ENCODE assay signal across 15 cellular contexts in genomic region chr3:175489406-175489805, GRCh38.
DNase-seq lines count a peak whose midpoint lies in the region; ATAC-seq and TF ChIP-seq lines count a peak whose summit lies in the region.
"Had no signal": no experiment of that assay in that cellular context is flagged by ENCODE, and none has a peak within 500 bp of the region (broad histone marks: within the 10 kb centered on the region; RNA-seq: fewer than 3 reads in every experiment).

No MANE protein-coding gene starts in this region.

- no peak overlapping the region for H3K27ac ChIP-seq in tibial nerve
- H3K27ac ChIP-seq: uterus had no signal

- TF ChIP-seq POLR2A in tibial nerve (IDR thresholded peaks at IDR 0.05) = no peak

- no peaks in the 10 kb centered on the region for H3K36me3 Mint-ChIP-seq in activated CD8-positive, alpha-beta T cell treated with anti-CD3 and anti-CD28 coated beads, Interleukin-2, amount 10 ng/mL, durations not matched to agents 7 days and 5 days (ENCODE audit: low read depth)

- no peaks in the 10 kb centered on the region for H3K27me3 ChIP-seq in tibial nerve
- H3K27me3 ChIP-seq: uterus had no signal

- no peak for TF ChIP-seq CTCF in GM13977 (IDR thresholded peaks at IDR 0.05; ENCODE audit: extremely low read depth, insufficient read depth, missing control alignments)
- TF ChIP-seq CTCF in GM20000 (IDR thresholded peaks at IDR 0.05; ENCODE audit: extremely low read depth, missing control alignments) = no peak
- no peak for TF ChIP-seq CTCF in tibial nerve (IDR thresholded peaks at IDR 0.05)

- no peak overlapping the region for H3K4me3 ChIP-seq in tibial nerve
- H3K4me3 ChIP-seq: uterus had no signal

- H3K27ac Mint-ChIP-seq in activated CD8-positive, alpha-beta T cell treated with anti-CD3 and anti-CD28 coated beads, Interleukin-2, amount 10 ng/mL, durations not matched to agents 7 days and 5 days = no peak overlapping the region
- H3K27ac Mint-ChIP-seq: dendritic cell treated with granulocyte-macrophage colony-stimulating factor and Interleukin-4, amounts not matched to agents 40 ng/mL and 50 ng/mL, for 4 days had no signal

- DNase-seq in GM13977 (ENCODE audit: low spot score) (peak; percentile 20), GM20000 (ENCODE audit: low spot score) (peak; percentile 28), NCI-H82 (lab: John Stamatoyannopoulos, UW) (no peak), tibial nerve (ENCODE audit: low spot score in 2 of 2) (no peak)
- no peak for DNase-seq in activated CD8-positive, alpha-beta T cell treated with anti-CD3 and anti-CD28 coated beads, Interleukin-2, amount 10 ng/mL, durations not matched to agents 7 days and 5 days
- no peak for DNase-seq in stimulated activated naive CD8-positive, alpha-beta T cell treated with anti-CD3 and anti-CD28 coated beads, Interleukin-15, Interleukin-2, amounts not matched to agents 100 U/mL and 50 U/mL, for 24 hours
- DNase-seq: activated T-cell treated with anti-CD3 and anti-CD28 coated beads, Interleukin-2, amount 50 U/mL, for 4 hours; anterior cingulate cortex; mesendoderm; NCI-H2029 treated with DMSO at 0.1 percent for 48 hours; uterus had no signal

- CTCF ChIA-PET in activated CD8-positive, alpha-beta T cell treated with anti-CD3 and anti-CD28 coated beads, Interleukin-2, amount 10 ng/mL, durations not matched to agents 7 days and 5 days (lab: Charles Lee) = no interaction called here

- ATAC-seq in HG02938 (IDR thresholded peaks at IDR 0.05; ENCODE audit: unreplicated experiment) (peak; percentile 54), HG03571 (IDR thresholded peaks at IDR 0.05; ENCODE audit: unreplicated experiment) (peak; percentile 52)
- no peak for ATAC-seq in activated CD8-positive, alpha-beta T cell treated with anti-CD3 and anti-CD28 coated beads, Interleukin-2, amount 10 ng/mL, durations not matched to agents 7 days and 5 days
- no peak for ATAC-seq in stimulated activated naive CD8-positive, alpha-beta T cell treated with anti-CD3 and anti-CD28 coated beads, Interleukin-15, Interleukin-2, amounts not matched to agents 100 U/mL and 50 U/mL, for 24 hours
- ATAC-seq: activated T-cell treated with anti-CD3 and anti-CD28 coated beads, Interleukin-2, amount 50 U/mL, for 4 hours; HCT116 had no signal

- H3K36me3 ChIP-seq in tibial nerve = no peaks in the 10 kb centered on the region
- H3K36me3 ChIP-seq: uterus had no signal

- POLR2A ChIA-PET in activated CD8-positive, alpha-beta T cell treated with anti-CD3 and anti-CD28 coated beads, Interleukin-2, amount 10 ng/mL, durations not matched to agents 7 days and 5 days (lab: Charles Lee) = no interaction called here

- H3K9me3 ChIP-seq in tibial nerve = no peaks in the 10 kb centered on the region
- H3K9me3 ChIP-seq: uterus had no signal

- H3K9me3 Mint-ChIP-seq in activated CD8-positive, alpha-beta T cell treated with anti-CD3 and anti-CD28 coated beads, Interleukin-2, amount 10 ng/mL, durations not matched to agents 7 days and 5 days (ENCODE audit: insufficient read depth) = no peaks in the 10 kb centered on the region
- H3K9me3 Mint-ChIP-seq: dendritic cell treated with granulocyte-macrophage colony-stimulating factor and Interleukin-4, amounts not matched to agents 40 ng/mL and 50 ng/mL, for 4 days had no signal

- H3K4me1 Mint-ChIP-seq in activated CD8-positive, alpha-beta T cell treated with anti-CD3 and anti-CD28 coated beads, Interleukin-2, amount 10 ng/mL, durations not matched to agents 7 days and 5 days (ENCODE audit: low read depth) = no peaks in the 10 kb centered on the region

- WGBS in tibial nerve, 2 donors = 87 to 92% methylated on average over 1 of the region's 1 CpG

- TF ChIP-seq EP300 in tibial nerve (IDR thresholded peaks at IDR 0.05) = no peak

- H3K4me3 Mint-ChIP-seq in activated CD8-positive, alpha-beta T cell treated with anti-CD3 and anti-CD28 coated beads, Interleukin-2, amount 10 ng/mL, durations not matched to agents 7 days and 5 days = no peak overlapping the region
- H3K4me3 Mint-ChIP-seq: activated T-cell treated with anti-CD3 and anti-CD28 coated beads, Interleukin-2, amount 50 U/mL, for 4 hours; dendritic cell treated with granulocyte-macrophage colony-stimulating factor and Interleukin-4, amounts not matched to agents 40 ng/mL and 50 ng/mL, for 4 days had no signal

- H3K4me1 ChIP-seq in tibial nerve = no peaks in the 10 kb centered on the region
- H3K4me1 ChIP-seq: uterus had no signal

- in situ Hi-C loops in GM13977 (cut with MboI; ENCODE audit: low pct_unique_long_range_greater_than_20kb, low sequenced_read_pairs, unreplicated experiment) = no loop called here

- no peaks in the 10 kb centered on the region for H3K27me3 Mint-ChIP-seq in activated CD8-positive, alpha-beta T cell treated with anti-CD3 and anti-CD28 coated beads, Interleukin-2, amount 10 ng/mL, durations not matched to agents 7 days and 5 days (ENCODE audit: low read depth)
- H3K27me3 Mint-ChIP-seq: dendritic cell treated with granulocyte-macrophage colony-stimulating factor and Interleukin-4, amounts not matched to agents 40 ng/mL and 50 ng/mL, for 4 days had no signal

Comparison
In these comparisons a context has a peak if more than half of its experiments do, and no peak if none do; other contexts are left out.
1. DNase-seq: peak in GM13977 (single experiment) and GM20000 (single experiment); none in NCI-H82 (single experiment), activated CD8-positive, alpha-beta T cell treated with anti-CD3 and anti-CD28 coated beads, Interleukin-2, amount 10 ng/mL, durations not matched to agents 7 days and 5 days (single experiment), stimulated activated naive CD8-positive, alpha-beta T cell treated with anti-CD3 and anti-CD28 coated beads, Interleukin-15, Interleukin-2, amounts not matched to agents 100 U/mL and 50 U/mL, for 24 hours (single experiment) and tibial nerve (0 of 2).
2. ATAC-seq: peak in HG02938 (single experiment) and HG03571 (single experiment); none in activated CD8-positive, alpha-beta T cell treated with anti-CD3 and anti-CD28 coated beads, Interleukin-2, amount 10 ng/mL, durations not matched to agents 7 days and 5 days (single experiment) and stimulated activated naive CD8-positive, alpha-beta T cell treated with anti-CD3 and anti-CD28 coated beads, Interleukin-15, Interleukin-2, amounts not matched to agents 100 U/mL and 50 U/mL, for 24 hours (single experiment).